22 cellular contexts compared by ENCODE assay signal in genomic region chr1:222079546-222079945, GRCh38.
"Had no signal": no experiment of that assay in that cellular context is flagged by ENCODE, and none has a peak within 500 bp of the region (broad histone marks: within the 10 kb centered on the region; RNA-seq: fewer than 3 reads in every experiment).

No MANE protein-coding gene starts in this region.

- H3K27ac ChIP-seq: ascending aorta, body of pancreas, SK-N-MC had no signal

- H3K4me3 Mint-ChIP-seq: activated CD8-positive, alpha-beta T cell treated with anti-CD3 and anti-CD28 coated beads for 36 hours; activated naive CD4-positive, alpha-beta T cell treated with anti-CD3 and anti-CD28 coated beads, Interleukin-2, amount 50 U/mL, for 24 hours; central memory CD8-positive, alpha-beta T cell; T-cell had no signal

- DNase-seq: activated CD4-positive, alpha-beta T cell treated with anti-CD3 and anti-CD28 coated beads, Interleukin-2, amount 50 U/mL, for 1 hour; activated CD4-positive, CD25-positive, alpha-beta regulatory T cell; activated CD8-positive, alpha-beta memory T cell treated with anti-CD3 and anti-CD28 coated beads, Interleukin-2, amount 50 U/mL, for 48 hours; activated CD8-positive, alpha-beta T cell treated with anti-CD3 and anti-CD28 coated beads for 36 hours; activated T-cell treated with anti-CD3 and anti-CD28 coated beads, Interleukin-2, amount 50 U/mL, for 1 hour; KG1; NCI-H1092 treated with DMSO at 0.1 percent for 48 hours; NCI-H1436; NCI-H1694 treated with DMSO at 0.1 percent for 48 hours; NCI-H2029 treated with DMSO at 0.1 percent for 48 hours; NCI-H345; NCI-H510A; NCI-H526 treated with DMSO at 0.1 percent for 48 hours; NCI-H82; T-cell; T-helper 2 cell; T1000 had no signal

- H3K9me3 ChIP-seq: body of pancreas had no signal

- ATAC-seq: activated CD8-positive, alpha-beta T cell treated with anti-CD3 and anti-CD28 coated beads for 36 hours; body of pancreas; T-cell had no signal

- H3K4me1 ChIP-seq: ascending aorta, body of pancreas had no signal

- H3K27ac Mint-ChIP-seq: activated CD8-positive, alpha-beta T cell treated with anti-CD3 and anti-CD28 coated beads for 36 hours; activated naive CD4-positive, alpha-beta T cell treated with anti-CD3 and anti-CD28 coated beads, Interleukin-2, amount 50 U/mL, for 24 hours; T-cell had no signal

- H3K9me3 Mint-ChIP-seq: activated naive CD4-positive, alpha-beta T cell treated with anti-CD3 and anti-CD28 coated beads, Interleukin-2, amount 50 U/mL, for 24 hours; central memory CD8-positive, alpha-beta T cell; T-cell had no signal

- H3K4me3 ChIP-seq: ascending aorta, body of pancreas, SK-N-MC had no signal

- H3K36me3 Mint-ChIP-seq: activated naive CD4-positive, alpha-beta T cell treated with anti-CD3 and anti-CD28 coated beads, Interleukin-2, amount 50 U/mL, for 24 hours; T-cell had no signal

- H3K27me3 ChIP-seq: ascending aorta, body of pancreas had no signal

- H3K4me1 Mint-ChIP-seq: activated naive CD4-positive, alpha-beta T cell treated with anti-CD3 and anti-CD28 coated beads, Interleukin-2, amount 50 U/mL, for 24 hours; central memory CD8-positive, alpha-beta T cell; T-cell had no signal

- H3K36me3 ChIP-seq: ascending aorta had no signal
